Comparison of ENCODE assay signal across 14 cellular contexts in genomic region chr1:209774592-209774991, GRCh38. TPM values are rescaled to one million over a fixed set of nuclear protein-coding genes. Genes with fewer than 3 reads are reported as not detected.
DNase-seq lines count a peak whose midpoint lies in the region; ATAC-seq, FAIRE-seq and TF ChIP-seq lines count a peak whose summit lies in the region.
"Had no signal": no experiment of that assay in that cellular context is flagged by ENCODE, and none has a peak within 500 bp of the region (broad histone marks: within the 10 kb centered on the region; RNA-seq: fewer than 3 reads in every experiment).

No MANE protein-coding gene starts in this region.

- intact Hi-C loops in activated CD4-positive, alpha-beta T cell treated with anti-CD3 and anti-CD28 coated beads for 36 hours (cut with DNase I, micrococcal nuclease): no loop called here
- intact Hi-C loops in mucosa of descending colon (cut with DNase I, micrococcal nuclease): no loop called here

- no peak for DNase-seq in activated CD4-positive, alpha-beta T cell treated with anti-CD3 and anti-CD28 coated beads for 36 hours
- DNase-seq in activated CD4-positive, alpha-beta T cell treated with anti-CD3 and anti-CD28 coated beads, Interleukin-2, amount 50 U/mL, for 1 hour: no peak
- DNase-seq in mucosa of descending colon (no peak), D721Med (ENCODE audit: insufficient read length, low spot score) (no peak), GM19240 (ENCODE audit: insufficient read length, low spot score) (no peak), endothelial cell (ENCODE audit: low spot score) (no peak)
- DNase-seq: activated T-cell treated with anti-CD3 and anti-CD28 coated beads for 4 hours, GF-D8, heart right ventricle had no signal

- FAIRE-seq in D721Med (lab: Jason Lieb, UNC): no peak

- peaks cover 24% of the 10 kb centered on the region for H3K4me1 Mint-ChIP-seq in activated CD4-positive, alpha-beta T cell treated with anti-CD3 and anti-CD28 coated beads for 36 hours
- H3K4me1 Mint-ChIP-seq in endothelial cell (ENCODE audit: unreplicated experiment): peaks cover 7% of the 10 kb centered on the region

- CTCF ChIA-PET in activated CD4-positive, alpha-beta T cell treated with anti-CD3 and anti-CD28 coated beads for 36 hours (lab: Charles Lee): interaction anchor here (1.0 to 2.7 kb wide), 4 partner anchors 10 to 81 kb away, joined by 3 to 13 read pairs (median 4); partner anchors contain the start of gene C1orf74

- H3K27ac Mint-ChIP-seq in activated CD4-positive, alpha-beta T cell treated with anti-CD3 and anti-CD28 coated beads for 36 hours: peak overlapping the region; percentile 81
- no peak overlapping the region for H3K27ac Mint-ChIP-seq in endothelial cell (ENCODE audit: unreplicated experiment)

- peaks cover 48% of the 10 kb centered on the region for H3K36me3 Mint-ChIP-seq in activated CD4-positive, alpha-beta T cell treated with anti-CD3 and anti-CD28 coated beads for 36 hours (ENCODE audit: low read depth)
- H3K36me3 Mint-ChIP-seq in endothelial cell (ENCODE audit: low read depth, unreplicated experiment): no peaks in the 10 kb centered on the region

- no peaks in the 10 kb centered on the region for H3K27me3 Mint-ChIP-seq in activated CD4-positive, alpha-beta T cell treated with anti-CD3 and anti-CD28 coated beads for 36 hours
- no peaks in the 10 kb centered on the region for H3K27me3 Mint-ChIP-seq in endothelial cell (ENCODE audit: unreplicated experiment)

- ATAC-seq in activated CD4-positive, alpha-beta T cell treated with anti-CD3 and anti-CD28 coated beads for 36 hours: no peak
- ATAC-seq in GM21526 (IDR thresholded peaks at IDR 0.05; ENCODE audit: low FRiP score, unreplicated experiment) (peak; percentile 50), HG03521 (IDR thresholded peaks at IDR 0.05; ENCODE audit: unreplicated experiment) (peak; percentile 72), mucosa of descending colon (peak; percentile 36)
- ATAC-seq: HCT116, heart right ventricle had no signal

- no peak overlapping the region for H3K4me3 Mint-ChIP-seq in activated CD4-positive, alpha-beta T cell treated with anti-CD3 and anti-CD28 coated beads for 36 hours
- no peak overlapping the region for H3K4me3 Mint-ChIP-seq in endothelial cell (ENCODE audit: unreplicated experiment)

- no peaks in the 10 kb centered on the region for H3K36me3 ChIP-seq in mucosa of descending colon (ENCODE audit: low read depth)

- no peaks in the 10 kb centered on the region for H3K9me3 Mint-ChIP-seq in activated CD4-positive, alpha-beta T cell treated with anti-CD3 and anti-CD28 coated beads for 36 hours (ENCODE audit: low read depth)
- H3K9me3 Mint-ChIP-seq in endothelial cell (ENCODE audit: unreplicated experiment): no peaks in the 10 kb centered on the region

- no peaks in the 10 kb centered on the region for H3K9me3 ChIP-seq in mucosa of descending colon
- H3K9me3 ChIP-seq: heart right ventricle had no signal

- POLR2A ChIA-PET in activated CD4-positive, alpha-beta T cell treated with anti-CD3 and anti-CD28 coated beads for 36 hours (lab: Charles Lee): interaction anchor here (1.4 kb wide), 1 partner anchor 18 kb away, joined by 7 read pairs; no protein-coding TSS in a partner anchor

- no peak overlapping the region for H3K4me3 ChIP-seq in mucosa of descending colon
- H3K4me3 ChIP-seq: heart right ventricle, skin epidermis had no signal

- no peak for TF ChIP-seq CTCF in mucosa of descending colon (IDR thresholded peaks at IDR 0.05)
- no peak for TF ChIP-seq CTCF in D721Med (IDR thresholded peaks at IDR 0.05; ENCODE audit: insufficient read depth, missing control alignments)
- no peak for TF ChIP-seq CTCF in endothelial cell (IDR thresholded peaks at IDR 0.05; ENCODE audit: unreplicated experiment)

- H3K4me1 ChIP-seq in mucosa of descending colon (ENCODE audit: low read depth): no peaks in the 10 kb centered on the region

RNA-seq across cellular contexts. Expression of gene C1orf74, which starts 9.8 kb away (rescaled TPM):
- total RNA-seq in activated CD4-positive, alpha-beta T cell treated with anti-CD3 and anti-CD28 coated beads for 36 hours: 1 to 10 TPM; 3.7 to 4.3 TPM
- total RNA-seq in mucosa of descending colon (1 to 10 TPM; 1.9 to 3.4 (median 2.7) TPM), endothelial cell (ENCODE audit: unreplicated experiment) (2.8 TPM)

RNA-seq across cellular contexts. Expression of gene TRAF3IP3, which starts 18.7 kb away (rescaled TPM):
- 100 to 1,000 TPM; 136 to 138 TPM for total RNA-seq in activated CD4-positive, alpha-beta T cell treated with anti-CD3 and anti-CD28 coated beads for 36 hours
- total RNA-seq in mucosa of descending colon (1 to 10 TPM; 4.7 to 7.7 (median 6.4) TPM), endothelial cell (ENCODE audit: unreplicated experiment) (not detected)
- total RNA-seq: dermis microvascular lymphatic vessel endothelial cell had no signal

RNA-seq across cellular contexts. Expression of gene IRF6, which starts 31.4 kb away (rescaled TPM):
- under 1 TPM; 0.11 to 0.14 TPM for total RNA-seq in activated CD4-positive, alpha-beta T cell treated with anti-CD3 and anti-CD28 coated beads for 36 hours
- total RNA-seq in mucosa of descending colon (100 to 1,000 TPM in 1 of 3 donors, 10 to 100 TPM in 2; 42.9 to 115 (median 96.9) TPM), endothelial cell (ENCODE audit: unreplicated experiment) (21.3 TPM)

RNA-seq across cellular contexts. Expression of gene UTP25, which starts 53.2 kb away (rescaled TPM):
- 10 to 100 TPM in 1 of 2 experiments, 1 to 10 TPM in 1; 9.4 to 10.4 TPM for total RNA-seq in activated CD4-positive, alpha-beta T cell treated with anti-CD3 and anti-CD28 coated beads for 36 hours
- total RNA-seq in mucosa of descending colon (1 to 10 TPM; 5.4 to 8.8 (median 6.7) TPM), endothelial cell (ENCODE audit: unreplicated experiment) (4.6 TPM)

Comparison
In these comparisons a context has a peak if more than half of its experiments do, and no peak if none do; other contexts are left out.
1. RNA of gene TRAF3IP3, which starts 18.7 kb away (total RNA-seq): 136 to 138 TPM in activated CD4-positive, alpha-beta T cell treated with anti-CD3 and anti-CD28 coated beads for 36 hours; 4.7 to 7.7 TPM in mucosa of descending colon and not detected in endothelial cell (single experiment); every median in the first group is over 10 times any median in the second.
2. RNA of gene IRF6, which starts 31.4 kb away (total RNA-seq): 42.9 to 115 TPM in mucosa of descending colon and 21.3 TPM in endothelial cell (single experiment); 0.11 to 0.14 TPM in activated CD4-positive, alpha-beta T cell treated with anti-CD3 and anti-CD28 coated beads for 36 hours; every median in the first group is over 10 times any median in the second.